9 cellular contexts compared by ENCODE assay signal in the genomic region with DNA sequence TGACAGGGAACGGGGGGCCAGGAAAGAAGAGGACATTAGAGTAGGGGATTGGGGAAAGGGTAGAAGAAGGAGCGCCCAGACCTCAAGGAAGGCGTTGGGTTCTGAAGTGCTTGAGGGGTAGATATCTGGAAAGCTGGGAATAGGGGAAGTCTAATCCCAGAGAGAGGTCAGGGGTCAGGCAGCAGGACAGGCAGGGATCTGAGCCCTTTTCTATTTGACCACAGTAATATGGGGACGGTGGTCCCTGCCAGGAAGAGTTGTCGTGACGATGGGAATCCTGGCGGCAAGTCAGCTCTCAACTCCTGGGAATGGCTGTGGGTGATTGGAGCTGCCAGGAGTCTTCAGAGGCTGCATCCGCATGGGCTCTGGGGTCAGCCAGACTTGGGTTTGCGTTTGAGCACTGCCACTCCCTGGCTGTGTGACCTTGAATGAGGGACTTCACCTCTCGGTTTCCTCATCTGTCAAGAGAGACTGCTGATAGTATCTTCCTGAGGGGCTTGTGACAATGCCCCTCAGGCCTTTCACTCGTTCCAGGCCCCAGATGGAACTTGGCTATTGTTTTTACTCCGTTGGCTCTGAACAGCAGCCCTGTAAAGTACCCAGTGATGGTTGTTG. TPM values are rescaled to one million over a fixed set of nuclear protein-coding genes. Genes with fewer than 3 reads are reported as not detected.
A peak's percentile ranks its signal among the peaks of the same experiment; 100 is the strongest.
DNase-seq lines count a peak whose midpoint lies in the region; TF ChIP-seq lines count a peak whose summit lies in the region.
"Had no signal": no experiment of that assay in that cellular context is flagged by ENCODE, and none has a peak within 500 bp of the region (broad histone marks: within the 10 kb centered on the region; RNA-seq: fewer than 3 reads in every experiment).

No MANE protein-coding gene starts in this region.

- peak overlapping the region; percentile 79 for H3K4me3 Mint-ChIP-seq in Calu3 (ENCODE audit: low read depth, unreplicated experiment)

- H3K36me3 Mint-ChIP-seq in Calu3 (ENCODE audit: insufficient read depth, unreplicated experiment): peaks cover 27% of the 10 kb centered on the region

- H3K27me3 ChIP-seq in esophagus (ENCODE audit: control insufficient read depth in 1 of 2, insufficient read depth in 2 of 2, low read length in 2 of 2) (no peaks in the 10 kb centered on the region), osteoblast (ENCODE audit: insufficient read depth, low read length) (no peaks in the 10 kb centered on the region)

- H3K9me3 Mint-ChIP-seq in Calu3 (ENCODE audit: low read depth, unreplicated experiment): no peaks in the 10 kb centered on the region

- intact Hi-C loops in Calu3 (cut with micrococcal nuclease; ENCODE audit: unreplicated experiment): no loop called here

- peaks cover 34% of the 10 kb centered on the region for H4K20me1 ChIP-seq in osteoblast (ENCODE audit: insufficient read depth, low read length)

- H3K4me1 ChIP-seq in esophagus (ENCODE audit: control insufficient read depth in 2 of 2, insufficient read depth in 2 of 2, low read length in 1 of 2): peaks cover 6 to 14% of the 10 kb centered on the region in 2 donors
- H3K4me1 ChIP-seq in osteoblast (ENCODE audit: insufficient read depth, low read length): peaks cover 23% of the 10 kb centered on the region

- peaks cover 60% of the 10 kb centered on the region for H3K79me2 ChIP-seq in osteoblast (ENCODE audit: insufficient read depth, low read length)

- H3K4me3 ChIP-seq in esophagus (ENCODE audit: low read depth in 1 of 2, low read length in 2 of 2) (peak overlapping the region; percentile 71 to 92), osteoblast (ENCODE audit: insufficient read depth, low read length) (peak overlapping the region; percentile 95)

- H3K4me2 ChIP-seq in osteoblast (ENCODE audit: insufficient read depth, low read length): peak overlapping the region; percentile 97

- BruUV-seq in Calu3 (replicated peaks; lab: Mats Ljungman, UMichigan): no TSS peak

- H3K27ac Mint-ChIP-seq in Calu3 (ENCODE audit: unreplicated experiment): peak overlapping the region; percentile 29

- H3K9me3 ChIP-seq in esophagus (ENCODE audit: control insufficient read depth in 2 of 2, insufficient read depth in 1 of 2, low read depth in 1 of 2, low read length in 1 of 2) (no peaks in the 10 kb centered on the region), osteoblast (ENCODE audit: low read depth, low read length) (no peaks in the 10 kb centered on the region)

- TF ChIP-seq CTCF in Calu3 (IDR thresholded peaks at IDR 0.05; ENCODE audit: unreplicated experiment) (no peak), RWPE1 (conservative IDR thresholded peaks at IDR 0.05; ENCODE audit: low read depth) (no peak), osteoblast (IDR thresholded peaks at IDR 0.05; ENCODE audit: extremely low read depth, low read depth, low read length) (no peak)

- CTCF ChIA-PET in Calu3 (lab: Charles Lee) (no interaction called here), RWPE1 (lab: Yijun Ruan, JAX) (interaction anchor here (0.5 to 0.6 kb wide), 2 partner anchors 86 to 150 kb away, joined by 3 to 6 read pairs; no protein-coding TSS in a partner anchor)

- H3K27me3 Mint-ChIP-seq in Calu3 (ENCODE audit: unreplicated experiment): no peaks in the 10 kb centered on the region

- 55 to 66% methylated on average over 12 of the region's 12 CpGs for WGBS in esophagus, 2 donors

- peaks cover 24% of the 10 kb centered on the region for H3K4me1 Mint-ChIP-seq in Calu3 (ENCODE audit: low read depth, unreplicated experiment)

- H3K27ac ChIP-seq in RWPE1 (peak overlapping the region; percentile 96), esophagus (ENCODE audit: low read depth in 2 of 2, low read length in 1 of 2) (peak overlapping the region in 1 of 2 donors; percentile 86), osteoblast (ENCODE audit: low read depth, low read length) (peak overlapping the region; percentile 82)

- no peak for DNase-seq in Calu3
- DNase-seq in RWPE1 (ENCODE audit: low spot score): no peak
- DNase-seq in osteoblast (ENCODE audit: insufficient read length, low spot score, missing footprints): no peak
- no peak for DNase-seq in NCI-H1417 (lab: John Stamatoyannopoulos, UW)
- DNase-seq in NCI-H187 treated with DMSO at 0.1 percent for 48 hours (lab: John Stamatoyannopoulos, UW): no peak
- DNase-seq in stimulated activated naive CD4-positive, alpha-beta T cell (lab: John Stamatoyannopoulos, UW): no peak
- no peak for DNase-seq in AML-193 (lab: John Stamatoyannopoulos, UW)
- DNase-seq: effector CD8-positive, alpha-beta T cell had no signal

- no peak overlapping the region for H2AFZ ChIP-seq in osteoblast (ENCODE audit: low read length)

- H3K36me3 ChIP-seq in esophagus (ENCODE audit: control insufficient read depth in 2 of 2, insufficient read depth in 2 of 2, low read length in 1 of 2) (peaks cover 2% of the 10 kb centered on the region in 2 donors), osteoblast (ENCODE audit: insufficient read depth, low read length) (no peaks in the 10 kb centered on the region)

- POLR2A ChIA-PET in RWPE1 (lab: Yijun Ruan, JAX; ENCODE audit: low non-redundant PET): interaction anchor here (0.7 kb wide), 1 partner anchor 37 kb away, joined by 3 read pairs; no protein-coding TSS in a partner anchor

RNA-seq across cellular contexts. Expression of gene AP2A1, which starts 1.3 kb away (rescaled TPM):
- total RNA-seq in Calu3 (2022) (80.1 and 89.0 TPM in 2 replicates), osteoblast (93.1 and 98.1 TPM in 2 replicates)
- 10 to 100 TPM; 37.4 to 40.7 TPM for polyA plus RNA-seq in esophagus

RNA-seq across cellular contexts. Expression of gene TSKS, which starts 5.0 kb away (rescaled TPM):
- total RNA-seq in Calu3 (2022) (not detected in 2 replicates), osteoblast (not detected in 2 replicates)
- polyA plus RNA-seq in esophagus: under 1 TPM; 0.06 to 0.55 TPM

RNA-seq across cellular contexts. Expression of gene FUZ, which starts 45.0 kb away (rescaled TPM):
- 12.2 and 17.0 TPM in 2 replicates for total RNA-seq in Calu3 (2022)
- 10 to 100 TPM; 11.3 to 12.1 TPM for polyA plus RNA-seq in esophagus
- total RNA-seq in osteoblast: 18.6 and 29.7 TPM in 2 replicates

RNA-seq across cellular contexts. Expression of gene MED25, which starts 50.0 kb away (rescaled TPM):
- total RNA-seq in Calu3 (2022) (89.7 and 95.8 TPM in 2 replicates), osteoblast (19.5 and 20.9 TPM in 2 replicates)
- 10 to 100 TPM; 27.7 to 54.9 TPM for polyA plus RNA-seq in esophagus
